Comparison of ENCODE assay signal across 10 cellular contexts in genomic region chr14:104421401-104421821, GRCh38.
"Had no signal": no experiment of that assay in that cellular context is flagged by ENCODE, and none has a peak within 500 bp of the region (broad histone marks: within the 10 kb centered on the region; RNA-seq: fewer than 3 reads in every experiment).

No MANE protein-coding gene starts in this region.

- H3K4me1 Mint-ChIP-seq: activated B cell treated with CpG ODN at 0.5 μM for 24 hours had no signal

- H3K79me2 ChIP-seq: parathyroid adenoma had no signal

- H3K4me3 Mint-ChIP-seq: activated B cell treated with CpG ODN at 0.5 μM for 24 hours; stimulated activated memory B cell treated with anti-CD40 and anti-IgM and Interleukin-4, amounts not matched to agents 10 μg/mL and 1 μg/mL and 100 μg/mL, for 72 hours had no signal

- H3K9me3 Mint-ChIP-seq: activated B cell treated with CpG ODN at 0.5 μM for 24 hours; stimulated activated memory B cell treated with anti-CD40 and anti-IgM and Interleukin-4, amounts not matched to agents 10 μg/mL and 1 μg/mL and 100 μg/mL, for 72 hours had no signal

- H3K4me3 ChIP-seq: gastroesophageal sphincter, heart right ventricle, thyroid gland had no signal

- H3K4me1 ChIP-seq: parathyroid adenoma had no signal

- H3K9me3 ChIP-seq: gastroesophageal sphincter, heart right ventricle, thyroid gland had no signal

- H3K27me3 ChIP-seq: thyroid gland had no signal

- DNase-seq: activated B cell treated with CpG ODN at 0.5 μM for 24 hours; activated gamma-delta T cell treated with Interleukin-2 at 50 U/mL for 16 hours; anterior cingulate cortex; heart right ventricle; left cardiac atrium; stimulated activated CD4-positive, alpha-beta T cell treated with anti-CD3 and anti-CD28 coated beads, Interleukin-2, amount 100 ng/mL, for 48 hours; thyroid gland had no signal

- H3K9ac ChIP-seq: parathyroid adenoma had no signal

- ATAC-seq: heart right ventricle; left cardiac atrium; stimulated activated memory B cell treated with anti-CD40 and anti-IgM and Interleukin-4, amounts not matched to agents 10 μg/mL and 1 μg/mL and 100 μg/mL, for 72 hours had no signal

- H2AFZ ChIP-seq: parathyroid adenoma had no signal

- H3K36me3 ChIP-seq: gastroesophageal sphincter, heart right ventricle, thyroid gland had no signal

- H3K27ac Mint-ChIP-seq: activated B cell treated with CpG ODN at 0.5 μM for 24 hours; stimulated activated memory B cell treated with anti-CD40 and anti-IgM and Interleukin-4, amounts not matched to agents 10 μg/mL and 1 μg/mL and 100 μg/mL, for 72 hours had no signal

- H3K27ac ChIP-seq: gastroesophageal sphincter, heart right ventricle, parathyroid adenoma, thyroid gland had no signal
